In the genomic region with DNA sequence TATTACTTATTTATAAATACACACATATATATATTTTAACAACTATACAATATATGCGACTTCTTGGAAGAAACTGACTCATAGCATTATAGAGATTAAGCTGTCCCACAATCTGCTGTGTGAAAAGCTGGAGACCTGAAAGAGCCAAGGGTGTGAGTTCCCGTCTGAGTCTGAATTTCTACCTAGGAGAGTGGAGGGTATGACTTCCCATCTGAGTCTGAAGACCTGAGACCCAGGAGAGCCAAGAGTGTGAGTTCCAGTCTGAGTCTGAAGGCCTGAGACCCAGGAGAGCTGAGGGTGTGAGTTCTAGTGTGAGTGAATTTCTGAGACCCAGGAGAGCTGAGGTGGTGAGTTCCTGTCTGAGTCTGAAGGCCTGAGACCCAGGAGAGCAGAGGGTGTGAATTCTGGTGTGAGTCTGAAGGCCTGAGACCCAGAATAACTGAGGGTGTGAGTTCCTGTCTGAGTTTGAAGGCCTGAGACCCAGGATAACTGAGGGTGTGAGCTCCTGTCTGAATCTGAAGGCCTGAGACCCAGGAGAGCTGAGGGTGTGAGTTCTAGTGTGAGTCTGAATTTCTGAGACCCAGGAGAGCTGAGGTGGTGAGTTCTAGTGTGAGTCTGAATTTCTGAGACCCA, we compare ENCODE assay signal across 14 cellular contexts. TPM values are rescaled to one million over a fixed set of nuclear protein-coding genes. Genes with fewer than 3 reads are reported as not detected.
DNase-seq lines count a peak whose midpoint lies in the region; ATAC-seq and TF ChIP-seq lines count a peak whose summit lies in the region.
"Had no signal": no experiment of that assay in that cellular context is flagged by ENCODE, and none has a peak within 500 bp of the region (broad histone marks: within the 10 kb centered on the region; RNA-seq: fewer than 3 reads in every experiment).

No MANE protein-coding gene starts in this region.

- in situ Hi-C loops in GM13977 (cut with MboI; ENCODE audit: low pct_unique_long_range_greater_than_20kb, low sequenced_read_pairs, unreplicated experiment): no loop called here

- H3K9me2 ChIP-seq in DOHH2 (replicated peaks; ENCODE audit: control insufficient read depth, low read length): no peaks in the 10 kb centered on the region

- no peaks in the 10 kb centered on the region for H3K36me3 ChIP-seq in CD4-positive, CD25-positive, alpha-beta regulatory T cell (ENCODE audit: control insufficient read depth, insufficient read depth, low read length)
- H3K36me3 ChIP-seq in DOHH2 (ENCODE audit: control insufficient read depth, low read length): no peaks in the 10 kb centered on the region
- H3K36me3 ChIP-seq: HAP-1 had no signal

- H3K9me3 Mint-ChIP-seq in CD4-positive, CD25-positive, alpha-beta regulatory T cell: peaks cover 0 to 6% (median 0%) of the 10 kb centered on the region in 7 donors
- no peaks in the 10 kb centered on the region for H3K9me3 Mint-ChIP-seq in activated naive CD8-positive, alpha-beta T cell (ENCODE audit: low read depth)
- H3K9me3 Mint-ChIP-seq in neural crest cell: no peaks in the 10 kb centered on the region

- no peak for DNase-seq in CD4-positive, CD25-positive, alpha-beta regulatory T cell
- DNase-seq in neural crest cell (ENCODE audit: low read depth, low spot score): no peak
- DNase-seq in GM13977 (ENCODE audit: low spot score): no peak
- DNase-seq in NCI-H1105 (lab: John Stamatoyannopoulos, UW): no peak
- DNase-seq: foreskin fibroblast, NCI-H1092, NCI-H82, occipital lobe had no signal

- TF ChIP-seq CTCF in DOHH2 (IDR thresholded peaks at IDR 0.05; ENCODE audit: low read depth, low read length, poor library complexity, severe bottlenecking): no peak
- TF ChIP-seq CTCF in neural crest cell (conservative IDR thresholded peaks at IDR 0.05): no peak
- TF ChIP-seq CTCF in GM13977 (IDR thresholded peaks at IDR 0.05; ENCODE audit: extremely low read depth, insufficient read depth, missing control alignments): no peak

- peak overlapping the region; percentile 52 for H3K4me2 ChIP-seq in DOHH2 (ENCODE audit: low read length)

- H3K36me3 Mint-ChIP-seq in CD4-positive, CD25-positive, alpha-beta regulatory T cell: peaks cover 5% of the 10 kb centered on the region
- no peaks in the 10 kb centered on the region for H3K36me3 Mint-ChIP-seq in activated naive CD8-positive, alpha-beta T cell
- no peaks in the 10 kb centered on the region for H3K36me3 Mint-ChIP-seq in neural crest cell (ENCODE audit: low read depth)

- no peak overlapping the region for H3K4me3 ChIP-seq in CD4-positive, CD25-positive, alpha-beta regulatory T cell (ENCODE audit: low read depth, low read length)
- no peak overlapping the region for H3K4me3 ChIP-seq in DOHH2 (ENCODE audit: low read length)
- H3K4me3 ChIP-seq: HAP-1 had no signal

- H3K4me3 Mint-ChIP-seq in CD4-positive, CD25-positive, alpha-beta regulatory T cell: peak overlapping the region in 1 of 4 donors; percentile 22
- H3K4me3 Mint-ChIP-seq in activated naive CD8-positive, alpha-beta T cell: no peak overlapping the region
- no peak overlapping the region for H3K4me3 Mint-ChIP-seq in neural crest cell

- H3K27me3 ChIP-seq in CD4-positive, CD25-positive, alpha-beta regulatory T cell (ENCODE audit: control insufficient read depth, insufficient read depth, low read length): no peaks in the 10 kb centered on the region
- no peaks in the 10 kb centered on the region for H3K27me3 ChIP-seq in DOHH2 (ENCODE audit: control insufficient read depth, low read length)

- no peak for ATAC-seq in CD4-positive, CD25-positive, alpha-beta regulatory T cell (ENCODE audit: low read depth in 2 of 2)
- no peak for ATAC-seq in HG03439 (IDR thresholded peaks at IDR 0.05; ENCODE audit: unreplicated experiment)
- no peak for ATAC-seq in HG03159 (IDR thresholded peaks at IDR 0.05; ENCODE audit: unreplicated experiment)

- peaks cover 1% of the 10 kb centered on the region for H3K4me1 ChIP-seq in CD4-positive, CD25-positive, alpha-beta regulatory T cell (ENCODE audit: control insufficient read depth, insufficient read depth, low read length, poor library complexity, severe bottlenecking)
- peaks cover 36% of the 10 kb centered on the region for H3K4me1 ChIP-seq in DOHH2 (ENCODE audit: control insufficient read depth, low read length)
- H3K4me1 ChIP-seq: HAP-1 had no signal

- H3K27ac ChIP-seq in CD4-positive, CD25-positive, alpha-beta regulatory T cell (ENCODE audit: insufficient read depth, low read length, poor library complexity, severe bottlenecking): no peak overlapping the region
- peak overlapping the region; percentile 15 for H3K27ac ChIP-seq in DOHH2 (ENCODE audit: low read depth, low read length)

- peaks cover 4 to 31% (median 10%) of the 10 kb centered on the region in 4 donors for H3K4me1 Mint-ChIP-seq in CD4-positive, CD25-positive, alpha-beta regulatory T cell
- H3K4me1 Mint-ChIP-seq in activated naive CD8-positive, alpha-beta T cell (ENCODE audit: low read depth): peaks cover 19% of the 10 kb centered on the region
- no peaks in the 10 kb centered on the region for H3K4me1 Mint-ChIP-seq in neural crest cell

- H4K20me1 ChIP-seq in DOHH2 (ENCODE audit: control insufficient read depth, insufficient read depth, low read depth, low read length): no peaks in the 10 kb centered on the region

- H3K9me3 ChIP-seq in CD4-positive, CD25-positive, alpha-beta regulatory T cell (ENCODE audit: control insufficient read depth in 2 of 2, low read length in 2 of 2): no peaks in the 10 kb centered on the region
- H3K9me3 ChIP-seq in DOHH2 (ENCODE audit: control insufficient read depth, insufficient read depth, low read length): no peaks in the 10 kb centered on the region
- H3K9me3 ChIP-seq: HAP-1 had no signal

- H3K27me3 Mint-ChIP-seq in CD4-positive, CD25-positive, alpha-beta regulatory T cell: no peaks in the 10 kb centered on the region
- no peaks in the 10 kb centered on the region for H3K27me3 Mint-ChIP-seq in activated naive CD8-positive, alpha-beta T cell
- H3K27me3 Mint-ChIP-seq in neural crest cell (ENCODE audit: low read depth): no peaks in the 10 kb centered on the region

- no peaks in the 10 kb centered on the region for H3K79me2 ChIP-seq in DOHH2 (ENCODE audit: control insufficient read depth, low read length)

- H3K27ac Mint-ChIP-seq in CD4-positive, CD25-positive, alpha-beta regulatory T cell: peak overlapping the region; percentile 29 to 86 (median 72)
- peak overlapping the region; percentile 50 for H3K27ac Mint-ChIP-seq in activated naive CD8-positive, alpha-beta T cell
- peak overlapping the region; percentile 92 for H3K27ac Mint-ChIP-seq in neural crest cell (ENCODE audit: unreplicated experiment)

- peaks cover 4% of the 10 kb centered on the region for H3F3A ChIP-seq in DOHH2 (ENCODE audit: control insufficient read depth, insufficient read depth)

RNA-seq across cellular contexts. Expression of a gene that starts 8.9 kb away (rescaled TPM):
- 158 TPM for total RNA-seq in CD4-positive, CD25-positive, alpha-beta regulatory T cell
- 100 to 1,000 TPM; 189 to 222 (median 207) TPM for polyA plus RNA-seq in CD4-positive, CD25-positive, alpha-beta regulatory T cell
- total RNA-seq in neural crest cell: not detected in 2 replicates
- polyA plus RNA-seq: BJ had no signal

RNA-seq across cellular contexts. Expression of a gene that starts 45.5 kb away (rescaled TPM):
- total RNA-seq in CD4-positive, CD25-positive, alpha-beta regulatory T cell: 108 TPM
- polyA plus RNA-seq in CD4-positive, CD25-positive, alpha-beta regulatory T cell: 10 to 100 TPM; 11.0 to 14.8 (median 13.7) TPM
- 43.9 and 44.0 TPM in 2 replicates for total RNA-seq in neural crest cell

Comparison
In these comparisons a context has a peak if more than half of its experiments do, and no peak if none do; other contexts are left out.
1. RNA of a gene that starts 8.9 kb away (total RNA-seq): 158 TPM in CD4-positive, CD25-positive, alpha-beta regulatory T cell (single experiment); not detected in neural crest cell; every median in the first group is over 100 times any median in the second.
2. Peak in every context shown above with its lines, with median percentiles within 50 percentile points of each other: H3K27ac Mint-ChIP-seq.